In genomic region chr2:159738509-159739390, GRCh38 we compare ENCODE assay signal across 13 cellular contexts. TPM values are rescaled to one million over a fixed set of nuclear protein-coding genes. Genes with fewer than 3 reads are reported as not detected.
DNase-seq lines count a peak whose midpoint lies in the region; ATAC-seq, FAIRE-seq and TF ChIP-seq lines count a peak whose summit lies in the region.
"Had no signal": no experiment of that assay in that cellular context is flagged by ENCODE, and none has a peak within 500 bp of the region (broad histone marks: within the 10 kb centered on the region; RNA-seq: fewer than 3 reads in every experiment).

No MANE protein-coding gene starts in this region.

- no peaks in the 10 kb centered on the region for H3K9me3 Mint-ChIP-seq in CD8-positive, alpha-beta T cell
- no peaks in the 10 kb centered on the region for H3K9me3 Mint-ChIP-seq in astrocyte (ENCODE audit: unreplicated experiment)
- H3K9me3 Mint-ChIP-seq: CD4-positive, alpha-beta memory T cell; central memory CD8-positive, alpha-beta T cell had no signal

- no peak overlapping the region for H2AFZ ChIP-seq in HCT116 (ENCODE audit: low read depth, low read length, poor library complexity, severe bottlenecking)
- no peak overlapping the region for H2AFZ ChIP-seq in astrocyte (ENCODE audit: low read depth, low read length)

- H3K4me1 Mint-ChIP-seq in CD8-positive, alpha-beta T cell (ENCODE audit: low read depth), result peaks cover 47% of the 10 kb centered on the region
- peaks cover 34% of the 10 kb centered on the region for H3K4me1 Mint-ChIP-seq in astrocyte (ENCODE audit: low read depth, unreplicated experiment)

- peak overlapping the region; percentile 22 for H3K27ac Mint-ChIP-seq in CD8-positive, alpha-beta T cell
- peak overlapping the region; percentile 66 for H3K27ac Mint-ChIP-seq in astrocyte (ENCODE audit: unreplicated experiment)
- H3K27ac Mint-ChIP-seq: activated CD4-positive, alpha-beta T cell treated with anti-CD3 and anti-CD28 coated beads for 36 hours had no signal

- RAD21 ChIA-PET in HCT116 (lab: Charles Lee; ENCODE audit: low non-redundant PET in 1 of 2, low total read pairs in 2 of 2, uncharacterized antibody in 2 of 2, unreplicated experiment in 2 of 2), result no interaction called here

- no peak overlapping the region for H3K9ac ChIP-seq in HCT116 (ENCODE audit: low read length)
- H3K9ac ChIP-seq in astrocyte (ENCODE audit: low read length), result no peak overlapping the region

- H3K27me3 ChIP-seq in CD8-positive, alpha-beta T cell (ENCODE audit: insufficient read depth, low read length), result no peaks in the 10 kb centered on the region
- H3K27me3 ChIP-seq in HCT116 (ENCODE audit: insufficient read depth, low read length) (no peaks in the 10 kb centered on the region), astrocyte (ENCODE audit: insufficient read depth, low read length) (no peaks in the 10 kb centered on the region), lower lobe of right lung (ENCODE audit: low read depth) (no peaks in the 10 kb centered on the region)

- CTCF ChIA-PET in CD8-positive, alpha-beta T cell (lab: Charles Lee), result no interaction called here
- CTCF ChIA-PET in HCT116 (lab: Charles Lee), result no interaction called here

- H3K79me2 ChIP-seq in HCT116 (ENCODE audit: insufficient read depth, low read length) (peaks cover 100% of the 10 kb centered on the region), astrocyte (ENCODE audit: insufficient read depth, low read length) (peaks cover 100% of the 10 kb centered on the region)

- H3K27me3 Mint-ChIP-seq in CD8-positive, alpha-beta T cell (ENCODE audit: low read depth), result no peaks in the 10 kb centered on the region
- no peaks in the 10 kb centered on the region for H3K27me3 Mint-ChIP-seq in astrocyte (ENCODE audit: low read depth, unreplicated experiment)
- H3K27me3 Mint-ChIP-seq: activated CD4-positive, alpha-beta T cell treated with anti-CD3 and anti-CD28 coated beads for 36 hours; CD4-positive, alpha-beta memory T cell; central memory CD8-positive, alpha-beta T cell had no signal

- DNase-seq in CD8-positive, alpha-beta T cell, result no peak
- DNase-seq in HCT116 (ENCODE audit: low read depth, low spot score) (no peak), astrocyte (ENCODE audit: low read depth) (no peak), lower lobe of right lung (no peak), globus pallidus (ENCODE audit: low spot score) (no peak), middle frontal gyrus (ENCODE audit: extremely low spot score, low spot score) (no peak)
- DNase-seq: activated CD4-positive, alpha-beta T cell treated with anti-CD3 and anti-CD28 coated beads for 36 hours; CD4-positive, alpha-beta memory T cell; NCI-H1048; NCI-H446 had no signal

- no peak for ATAC-seq in CD8-positive, alpha-beta T cell
- peak; percentile 74; the same call in 1 of the 2 replicates for ATAC-seq in HCT116
- ATAC-seq in lower lobe of right lung, result peak; percentile 52 to 60
- ATAC-seq in HG03095 (IDR thresholded peaks at IDR 0.05; ENCODE audit: unreplicated experiment), result no peak
- no peak for ATAC-seq in GM19452 (IDR thresholded peaks at IDR 0.05; ENCODE audit: unreplicated experiment)
- ATAC-seq: activated CD4-positive, alpha-beta T cell treated with anti-CD3 and anti-CD28 coated beads for 36 hours had no signal

- POLR2A ChIA-PET in CD8-positive, alpha-beta T cell (lab: Charles Lee), result interaction anchor here (0.8 kb wide), 1 partner anchor 26 kb away, joined by 3 read pairs; the partner anchor contains the start of gene MARCHF7
- POLR2A ChIA-PET in HCT116 (lab: Charles Lee), result no interaction called here

- H3K4me1 ChIP-seq in CD8-positive, alpha-beta T cell (ENCODE audit: insufficient read depth, low read length), result no peaks in the 10 kb centered on the region
- H3K4me1 ChIP-seq in HCT116 (ENCODE audit: control insufficient read depth in 1 of 2, insufficient read depth in 2 of 2, low read length in 2 of 2) (peaks cover 0 to 6% of the 10 kb centered on the region in 2 experiments; a peak in 2 of 4 replicates), astrocyte (ENCODE audit: insufficient read depth, low read length) (peaks cover 6% of the 10 kb centered on the region), lower lobe of right lung (peaks cover 11% of the 10 kb centered on the region)

- no peak overlapping the region for H3K4me3 Mint-ChIP-seq in CD8-positive, alpha-beta T cell
- no peak overlapping the region for H3K4me3 Mint-ChIP-seq in astrocyte (ENCODE audit: unreplicated experiment)
- H3K4me3 Mint-ChIP-seq: activated CD4-positive, alpha-beta T cell treated with anti-CD3 and anti-CD28 coated beads for 36 hours; CD4-positive, alpha-beta memory T cell; central memory CD8-positive, alpha-beta T cell had no signal

- no peak overlapping the region for H3K27ac ChIP-seq in CD8-positive, alpha-beta T cell (ENCODE audit: low read depth, low read length)
- H3K27ac ChIP-seq in HCT116 (ENCODE audit: low read depth, low read length) (no peak overlapping the region), astrocyte (ENCODE audit: low read depth, low read length) (no peak overlapping the region), lower lobe of right lung (no peak overlapping the region)

- no peak for FAIRE-seq in astrocyte (lab: Jason Lieb, UNC)

- no peak overlapping the region for H3K4me2 ChIP-seq in HCT116 (ENCODE audit: low read length)
- H3K4me2 ChIP-seq in astrocyte (ENCODE audit: low read length), result no peak overlapping the region

- TF ChIP-seq CTCF in CD8-positive, alpha-beta T cell (IDR thresholded peaks at IDR 0.05), result no peak
- TF ChIP-seq CTCF in HCT116 (IDR thresholded peaks at IDR 0.05 in 2 of 3, conservative IDR thresholded peaks at IDR 0.05 in 1 of 3; ENCODE audit: borderline replicate concordance in 1 of 3, insufficient read depth in 1 of 3, low read depth in 2 of 3, low read length in 2 of 3), result no peak
- no peak for TF ChIP-seq CTCF in astrocyte (IDR thresholded peaks at IDR 0.05; ENCODE audit: insufficient read depth, low read depth, low read length)
- TF ChIP-seq CTCF in lower lobe of right lung (IDR thresholded peaks at IDR 0.05), result no peak

- H3K36me3 Mint-ChIP-seq in CD8-positive, alpha-beta T cell, result peaks cover 82% of the 10 kb centered on the region
- peaks cover 27% of the 10 kb centered on the region for H3K36me3 Mint-ChIP-seq in astrocyte (ENCODE audit: low read depth, unreplicated experiment)

- H4K20me1 ChIP-seq in HCT116 (ENCODE audit: insufficient read depth), result peaks cover 22% of the 10 kb centered on the region; the same call in 1 of the 2 replicates
- H4K20me1 ChIP-seq in astrocyte (ENCODE audit: insufficient read depth, low read length), result peaks cover 93% of the 10 kb centered on the region

- peaks cover 15% of the 10 kb centered on the region for H3K36me3 ChIP-seq in CD8-positive, alpha-beta T cell (ENCODE audit: insufficient read depth, low read length)
- peaks cover 21 to 27% of the 10 kb centered on the region in 2 experiments for H3K36me3 ChIP-seq in HCT116 (ENCODE audit: control insufficient read depth in 1 of 2, insufficient read depth in 2 of 2, low read length in 2 of 2)
- H3K36me3 ChIP-seq in astrocyte (ENCODE audit: insufficient read depth, low read length), result peaks cover 29% of the 10 kb centered on the region
- peaks cover 79% of the 10 kb centered on the region for H3K36me3 ChIP-seq in lower lobe of right lung

- TF ChIP-seq RAD21 in HCT116 (IDR thresholded peaks at IDR 0.05; ENCODE audit: low read depth), result no peak

- no TSS peak for BruUV-seq in HCT116 (replicated peaks; lab: Mats Ljungman, UMichigan)

- intact Hi-C loops in CD8-positive, alpha-beta T cell (cut with DNase I, micrococcal nuclease), result no loop called here
- intact Hi-C loops in HCT116 (cut with micrococcal nuclease) (no loop called here), lower lobe of right lung (cut with DNase I) (no loop called here)

- H3K4me3 ChIP-seq in CD8-positive, alpha-beta T cell (ENCODE audit: low read depth, low read length), result no peak overlapping the region
- H3K4me3 ChIP-seq in HCT116 (replicated peaks in 1 of 2; ENCODE audit: low read depth in 1 of 2, low read length in 2 of 2) (no peak overlapping the region), astrocyte (ENCODE audit: insufficient read depth, low read depth, low read length) (no peak overlapping the region), lower lobe of right lung (no peak overlapping the region)

- no peak for TF ChIP-seq POLR2A in HCT116 (IDR thresholded peaks at IDR 0.05; ENCODE audit: borderline replicate concordance, extremely low read depth, insufficient read depth, insufficient read length)

- no peaks in the 10 kb centered on the region for H3K9me2 ChIP-seq in HCT116 (ENCODE audit: insufficient read depth)

- H3K9me3 ChIP-seq in CD8-positive, alpha-beta T cell (ENCODE audit: low read length), result no peaks in the 10 kb centered on the region
- H3K9me3 ChIP-seq in HCT116 (ENCODE audit: control insufficient read depth in 1 of 2, insufficient read depth in 1 of 2, low read depth in 1 of 2, low read length in 2 of 2) (no peaks in the 10 kb centered on the region), astrocyte (ENCODE audit: insufficient read depth, low read depth, low read length) (no peaks in the 10 kb centered on the region), lower lobe of right lung (no peaks in the 10 kb centered on the region)

TF ChIP-seq in HCT116, 20 proteins besides CTCF, POLR2A, EP300 and RAD21:
- TF ChIP-seq POLR2AphosphoS5 (IDR thresholded peaks at IDR 0.05; ENCODE audit: low read depth, low read length) (no peak), ZFX (IDR thresholded peaks at IDR 0.05) (no peak)

RNA-seq across cellular contexts. Expression of gene MARCHF7, which starts 26.4 kb away (rescaled TPM):
- total RNA-seq in CD8-positive, alpha-beta T cell, result 10 to 100 TPM; 76.5 to 76.6 TPM
- total RNA-seq in HCT116 (2021; ENCODE audit: unreplicated experiment), result 65.9 TPM
- polyA plus RNA-seq in HCT116 (2012), result 26.7 and 31.8 TPM in 2 replicates
- 104 and 105 TPM in 2 replicates for total RNA-seq in astrocyte
- total RNA-seq in lower lobe of right lung, result 71.8 TPM

RNA-seq across cellular contexts. Expression of gene CD302, which starts 59.3 kb away (rescaled TPM):
- total RNA-seq in CD8-positive, alpha-beta T cell, result under 1 TPM; 0.54 to 0.64 TPM
- total RNA-seq in HCT116 (2021; ENCODE audit: unreplicated experiment), result 0.15 TPM
- 0.04 TPM in 1 of 2 replicates, not detected in the other for polyA plus RNA-seq in HCT116 (2012)
- total RNA-seq in astrocyte, result 0.34 and 0.41 TPM in 2 replicates
- total RNA-seq in lower lobe of right lung, result 100 TPM

Comparison
In these comparisons a context has a peak if more than half of its experiments do, and no peak if none do; other contexts are left out.
1. ATAC-seq: peak in HCT116 (single experiment) and lower lobe of right lung (2 of 2); none in CD8-positive, alpha-beta T cell (single experiment), HG03095 (single experiment) and GM19452 (single experiment).
2. RNA of gene CD302, which starts 59.3 kb away (total RNA-seq): 100 TPM in lower lobe of right lung (single experiment); 0.54 to 0.64 TPM in CD8-positive, alpha-beta T cell, 0.34 to 0.41 TPM in astrocyte and 0.15 TPM in HCT116 (single experiment); every median in the first group is over 10 times any median in the second.